Comparison of ENCODE assay signal across 1 cellular context in genomic region chr3:184002469-184002868, GRCh38.
TF ChIP-seq lines count a peak whose summit lies in the region.

No MANE protein-coding gene starts in this region.

TF ChIP-seq in IMR-90, 13 proteins besides CTCF, POLR2A, EP300 and RAD21:
- TF ChIP-seq RCOR1 (IDR thresholded peaks at IDR 0.05; ENCODE audit: insufficient replicate concordance, low read length) = no peak
- TF ChIP-seq BHLHE40 (IDR thresholded peaks at IDR 0.05; ENCODE audit: low read depth, low read length) = no peak
- TF ChIP-seq MAFK (IDR thresholded peaks at IDR 0.05; ENCODE audit: low read depth, low read length) = no peak
- TF ChIP-seq NFE2L2 (IDR thresholded peaks at IDR 0.05; ENCODE audit: low read depth, low read length) = no peak
- no peak for TF ChIP-seq MAZ (IDR thresholded peaks at IDR 0.05; ENCODE audit: borderline replicate concordance, low read depth, low read length)
- no peak for TF ChIP-seq MXI1 (IDR thresholded peaks at IDR 0.05; ENCODE audit: borderline replicate concordance, low read depth, low read length)
- no peak for TF ChIP-seq SMC3 (IDR thresholded peaks at IDR 0.05; ENCODE audit: low read depth, low read length)
- TF ChIP-seq FOS (IDR thresholded peaks at IDR 0.05; ENCODE audit: low read depth, low read length) = no peak
- TF ChIP-seq ELK1 (IDR thresholded peaks at IDR 0.05; ENCODE audit: borderline replicate concordance, low read depth, low read length) = no peak
- TF ChIP-seq RFX5 (IDR thresholded peaks at IDR 0.05; ENCODE audit: low read depth, low read length) = no peak
- no peak for TF ChIP-seq CEBPB (IDR thresholded peaks at IDR 0.05; ENCODE audit: low read depth, low read length)
- no peak for TF ChIP-seq CHD1 (IDR thresholded peaks at IDR 0.05; ENCODE audit: low read depth, low read length)
- no peak for TF ChIP-seq USF2 (IDR thresholded peaks at IDR 0.05; ENCODE audit: low read depth, low read length)
